Comparison of ENCODE assay signal across 8 cellular contexts in the genomic region with DNA sequence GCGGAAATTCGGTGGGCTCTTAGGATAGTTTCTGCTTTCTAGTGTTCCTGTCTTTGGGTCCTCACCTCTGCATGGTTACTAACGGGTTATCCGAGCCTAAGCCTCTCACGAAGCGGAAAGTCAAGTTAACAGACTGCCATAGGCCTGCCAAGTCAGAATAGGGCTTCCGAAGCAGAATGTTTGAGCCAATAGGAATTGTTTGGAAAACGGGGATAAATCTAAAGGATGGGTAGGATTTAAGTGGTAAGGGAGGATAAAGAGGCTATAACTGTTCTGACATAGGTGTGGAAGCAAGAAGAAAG. TPM values are rescaled to one million over a fixed set of nuclear protein-coding genes. Genes with fewer than 3 reads are reported as not detected.
DNase-seq lines count a peak whose midpoint lies in the region; ATAC-seq and TF ChIP-seq lines count a peak whose summit lies in the region.

No MANE protein-coding gene starts in this region.

- intact Hi-C loops in HCT116 (cut with micrococcal nuclease) (no loop called here), spleen (cut with DNase I; ENCODE audit: low total_unique reads) (no loop called here), sciatic nerve (cut with DNase I) (no loop called here)
- intact Hi-C loops in activated CD8-positive, alpha-beta T cell treated with anti-CD3 and anti-CD28 coated beads for 36 hours (cut with micrococcal nuclease) = no loop called here

- WGBS in iPS DF 6.9 (ENCODE audit: insufficient coverage, insufficient read length) = 100% methylated on average over 1 of the region's 8 CpGs
- WGBS in spleen, 5 donors = 1 to 2% (median 2%) methylated on average over 6 to 8 of the region's 8 CpGs

- H3K27me3 Mint-ChIP-seq in activated CD8-positive, alpha-beta T cell treated with anti-CD3 and anti-CD28 coated beads for 36 hours = no peaks in the 10 kb centered on the region

- RAD21 ChIA-PET in HCT116 (lab: Charles Lee; ENCODE audit: low non-redundant PET in 1 of 2, low total read pairs in 2 of 2, uncharacterized antibody in 2 of 2, unreplicated experiment in 2 of 2) = no interaction called here

- H3K4me3 Mint-ChIP-seq in activated CD8-positive, alpha-beta T cell treated with anti-CD3 and anti-CD28 coated beads for 36 hours = peak overlapping the region; percentile 98

- no peak for TF ChIP-seq CTCF in HCT116 (IDR thresholded peaks at IDR 0.05 in 2 of 3, conservative IDR thresholded peaks at IDR 0.05 in 1 of 3; ENCODE audit: borderline replicate concordance in 1 of 3, insufficient read depth in 1 of 3, low read depth in 2 of 3, low read length in 2 of 3)
- TF ChIP-seq CTCF in activated CD8-positive, alpha-beta T cell treated with anti-CD3 and anti-CD28 coated beads for 36 hours (IDR thresholded peaks at IDR 0.05) = no peak
- TF ChIP-seq CTCF in spleen (IDR thresholded peaks at IDR 0.05 in 8 of 11, conservative IDR thresholded peaks at IDR 0.05 in 3 of 11) = no peak

- no peak for TF ChIP-seq RAD21 in HCT116 (IDR thresholded peaks at IDR 0.05; ENCODE audit: low read depth)

- H3K9me2 ChIP-seq in HCT116 (ENCODE audit: insufficient read depth) = no peaks in the 10 kb centered on the region

- no peaks in the 10 kb centered on the region for H3K79me2 ChIP-seq in HCT116 (ENCODE audit: insufficient read depth, low read length)

- H3K9me3 ChIP-seq in HCT116 (ENCODE audit: control insufficient read depth in 1 of 2, insufficient read depth in 1 of 2, low read depth in 1 of 2, low read length in 2 of 2) (no peaks in the 10 kb centered on the region), iPS DF 6.9 (ENCODE audit: control insufficient read depth, insufficient read depth, low read length) (no peaks in the 10 kb centered on the region), spleen (no peaks in the 10 kb centered on the region)

- TF ChIP-seq POLR2A in HCT116 (IDR thresholded peaks at IDR 0.05; ENCODE audit: borderline replicate concordance, extremely low read depth, insufficient read depth, insufficient read length) (no peak), spleen (IDR thresholded peaks at IDR 0.05) (no peak)

- H4K20me1 ChIP-seq in HCT116 (ENCODE audit: insufficient read depth) = no peaks in the 10 kb centered on the region

- no peaks in the 10 kb centered on the region for H3K27me3 ChIP-seq in HCT116 (ENCODE audit: insufficient read depth, low read length)
- no peaks in the 10 kb centered on the region for H3K27me3 ChIP-seq in iPS DF 6.9 (ENCODE audit: control insufficient read depth, insufficient read depth, low read length)
- no peaks in the 10 kb centered on the region for H3K27me3 ChIP-seq in spleen (replicated peaks in 1 of 7)

- peak overlapping the region; percentile 44 for H2AFZ ChIP-seq in HCT116 (ENCODE audit: low read depth, low read length, poor library complexity, severe bottlenecking)

- H3K4me1 ChIP-seq in HCT116 (ENCODE audit: control insufficient read depth in 1 of 2, insufficient read depth in 2 of 2, low read length in 2 of 2) (peaks cover 9 to 15% of the 10 kb centered on the region in 2 experiments; a peak in 3 of 4 replicates), iPS DF 6.9 (ENCODE audit: control insufficient read depth, insufficient read depth, low read length) (no peaks in the 10 kb centered on the region), spleen (peaks cover 0 to 24% (median 19%) of the 10 kb centered on the region in 6 donors)

- no peaks in the 10 kb centered on the region for H3K9me3 Mint-ChIP-seq in activated CD8-positive, alpha-beta T cell treated with anti-CD3 and anti-CD28 coated beads for 36 hours

- ATAC-seq in HCT116 (no peak), sciatic nerve (no peak)
- ATAC-seq in activated CD8-positive, alpha-beta T cell treated with anti-CD3 and anti-CD28 coated beads for 36 hours = no peak

- H3K4me1 Mint-ChIP-seq in activated CD8-positive, alpha-beta T cell treated with anti-CD3 and anti-CD28 coated beads for 36 hours (ENCODE audit: low read depth) = peaks cover 27% of the 10 kb centered on the region

- H3K4me2 ChIP-seq in HCT116 (ENCODE audit: low read length) = peak overlapping the region; percentile 83

- DNase-seq in HCT116 (ENCODE audit: low read depth, low spot score) (no peak), iPS DF 6.9 (ENCODE audit: low read depth, low spot score) (no peak), spleen (no peak), NCI-H2107 (lab: John Stamatoyannopoulos, UW) (no peak), NCI-H524 (lab: John Stamatoyannopoulos, UW) (no peak), sciatic nerve (ENCODE audit: low spot score) (no peak), NK-92 (lab: John Stamatoyannopoulos, UW; ENCODE audit: unreplicated experiment) (no peak)
- no peak for DNase-seq in activated CD8-positive, alpha-beta T cell treated with anti-CD3 and anti-CD28 coated beads for 36 hours

- POLR2A ChIA-PET in HCT116 (lab: Charles Lee) = interaction anchor here (0.8 to 1.2 kb wide), 5 partner anchors 9 to 27 kb away, joined by 3 to 5 read pairs (median 3); no protein-coding TSS in a partner anchor
- POLR2A ChIA-PET in activated CD8-positive, alpha-beta T cell treated with anti-CD3 and anti-CD28 coated beads for 36 hours (lab: Charles Lee) = interaction anchor here (0.6 kb wide), 1 partner anchor 12 kb away, joined by 3 read pairs; no protein-coding TSS in a partner anchor

- peak overlapping the region; percentile 87 for H3K27ac ChIP-seq in HCT116 (ENCODE audit: low read depth, low read length)
- H3K27ac ChIP-seq in iPS DF 6.9 (ENCODE audit: low read length) = no peak overlapping the region
- H3K27ac ChIP-seq in spleen = peak overlapping the region; percentile 85 to 96 (median 92)

- peak overlapping the region; percentile 79 for H3K9ac ChIP-seq in HCT116 (ENCODE audit: low read length)

- H3K36me3 ChIP-seq in HCT116 (ENCODE audit: control insufficient read depth in 1 of 2, insufficient read depth in 2 of 2, low read length in 2 of 2) (no peaks in the 10 kb centered on the region), iPS DF 6.9 (ENCODE audit: control insufficient read depth, insufficient read depth, low read length) (no peaks in the 10 kb centered on the region), spleen (peaks cover 0 to 26% (median 16%) of the 10 kb centered on the region in 6 donors)

- peak overlapping the region; percentile 71 to 90 for H3K4me3 ChIP-seq in HCT116 (replicated peaks in 1 of 2; ENCODE audit: low read depth in 1 of 2, low read length in 2 of 2)
- peak overlapping the region; percentile 69; the same call in 1 of the 2 replicates for H3K4me3 ChIP-seq in iPS DF 6.9 (ENCODE audit: low read length)
- H3K4me3 ChIP-seq in spleen = peak overlapping the region; percentile 64 to 99 (median 92)

- H3K36me3 Mint-ChIP-seq in activated CD8-positive, alpha-beta T cell treated with anti-CD3 and anti-CD28 coated beads for 36 hours (ENCODE audit: low read depth) = peaks cover 6% of the 10 kb centered on the region

- CTCF ChIA-PET in HCT116 (lab: Charles Lee) = interaction anchor here (1.2 kb wide), 1 partner anchor 20 kb away, joined by 11 read pairs; no protein-coding TSS in a partner anchor
- CTCF ChIA-PET in activated CD8-positive, alpha-beta T cell treated with anti-CD3 and anti-CD28 coated beads for 36 hours (lab: Charles Lee) = interaction anchor here (1.0 to 1.7 kb wide), 4 partner anchors 18 to 426 kb away, joined by 3 to 5 read pairs (median 4); no protein-coding TSS in a partner anchor

- BruUV-seq in HCT116 (replicated peaks; lab: Mats Ljungman, UMichigan) = no TSS peak

- peak overlapping the region; percentile 94 for H3K27ac Mint-ChIP-seq in activated CD8-positive, alpha-beta T cell treated with anti-CD3 and anti-CD28 coated beads for 36 hours

TF ChIP-seq in HCT116, 20 proteins besides CTCF, POLR2A, EP300 and RAD21:
- TF ChIP-seq POLR2AphosphoS5 (IDR thresholded peaks at IDR 0.05; ENCODE audit: low read depth, low read length) (peak; percentile 2; the same call in 1 of the 2 replicates), SIN3A (IDR thresholded peaks at IDR 0.05; ENCODE audit: low read depth) (no peak), CBX3 (IDR thresholded peaks at IDR 0.05; ENCODE audit: low read depth) (no peak)
TF ChIP-seq in HCT116: peak in this region for 1.

RNA-seq across cellular contexts. Expression of a gene that starts 0.8 kb away (rescaled TPM):
- 12.1 TPM for total RNA-seq in HCT116 (2021; ENCODE audit: unreplicated experiment)
- polyA plus RNA-seq in HCT116 (2012) = 9.0 and 13.6 TPM in 2 replicates
- total RNA-seq in activated CD8-positive, alpha-beta T cell treated with anti-CD3 and anti-CD28 coated beads for 36 hours = 10 to 100 TPM; 11.7 to 12.3 TPM
- 10 to 100 TPM in 5 of 7 donors, 1 to 10 TPM in 2; 8.9 to 14.8 (median 11.3) TPM for total RNA-seq in spleen
- polyA plus RNA-seq in spleen = 10 to 100 TPM in 1 of 3 donors, 1 to 10 TPM in 2; 6.9 to 10.2 (median 9.6) TPM
- total RNA-seq in sciatic nerve = 13.6 TPM

RNA-seq across cellular contexts. Expression of a gene that starts 53.3 kb away (rescaled TPM):
- total RNA-seq in HCT116 (2021; ENCODE audit: unreplicated experiment) (not detected), spleen (1 to 10 TPM in 6 of 7 donors, not detected in 1; 1.0 to 3.8 (median 2.0) TPM), sciatic nerve (103 TPM)
- polyA plus RNA-seq in HCT116 (2012) = 1.4 and 1.8 TPM in 2 replicates
- not detected for total RNA-seq in activated CD8-positive, alpha-beta T cell treated with anti-CD3 and anti-CD28 coated beads for 36 hours
- 1 to 10 TPM; 5.6 to 8.0 (median 6.7) TPM for polyA plus RNA-seq in spleen

Comparison
In these comparisons a context has a peak if more than half of its experiments do, and no peak if none do; other contexts are left out.
1. RNA of a gene that starts 53.3 kb away (total RNA-seq): 103 TPM in sciatic nerve (single experiment); 1.0 to 3.8 TPM in spleen, not detected in HCT116 (single experiment) and not detected in activated CD8-positive, alpha-beta T cell treated with anti-CD3 and anti-CD28 coated beads for 36 hours; every median in the first group is over 10 times any median in the second.
2. Peak in every context shown above with its lines, with median percentiles within 50 percentile points of each other: H3K4me3 ChIP-seq.